In genomic region chr12:81021834-81022233, GRCh38 we compare ENCODE assay signal across 27 cellular contexts. TPM values are rescaled to one million over a fixed set of nuclear protein-coding genes. Genes with fewer than 3 reads are reported as not detected.
DNase-seq lines count a peak whose midpoint lies in the region; ATAC-seq and TF ChIP-seq lines count a peak whose summit lies in the region.
"Had no signal": no experiment of that assay in that cellular context is flagged by ENCODE, and none has a peak within 500 bp of the region (broad histone marks: within the 10 kb centered on the region; RNA-seq: fewer than 3 reads in every experiment).

No MANE protein-coding gene starts in this region.

- peak overlapping the region in 1 of 2 donors; percentile 45 for H3K27ac ChIP-seq in right atrium auricular region
- H3K27ac ChIP-seq: GM23248, SJSA1 had no signal

- H3K36me3 Mint-ChIP-seq in Calu3 (ENCODE audit: insufficient read depth, unreplicated experiment), result no peaks in the 10 kb centered on the region

- H3K27me3 ChIP-seq in right atrium auricular region, result no peaks in the 10 kb centered on the region
- H3K27me3 ChIP-seq: MG63, SJSA1 had no signal

- TF ChIP-seq CTCF in right atrium auricular region (IDR thresholded peaks at IDR 0.05), result no peak
- no peak for TF ChIP-seq CTCF in fibroblast of the aortic adventitia (IDR thresholded peaks at IDR 0.05; ENCODE audit: insufficient read depth, low read length)
- no peak for TF ChIP-seq CTCF in Calu3 (IDR thresholded peaks at IDR 0.05; ENCODE audit: unreplicated experiment)

- no peaks in the 10 kb centered on the region for H3K4me1 Mint-ChIP-seq in Calu3 (ENCODE audit: low read depth, unreplicated experiment)

- no TSS peak for BruUV-seq in Calu3 (replicated peaks; lab: Mats Ljungman, UMichigan)

- H3K9me3 ChIP-seq in right atrium auricular region, result no peaks in the 10 kb centered on the region
- H3K9me3 ChIP-seq: MG63, SJSA1 had no signal

- H3K9me3 Mint-ChIP-seq in Calu3 (ENCODE audit: low read depth, unreplicated experiment), result no peaks in the 10 kb centered on the region

- H3K27me3 Mint-ChIP-seq in Calu3 (ENCODE audit: unreplicated experiment), result no peaks in the 10 kb centered on the region

- ATAC-seq in Right ventricle myocardium inferior, result peak; percentile 52
- ATAC-seq in GM18909 (IDR thresholded peaks at IDR 0.05; ENCODE audit: poor library complexity, unreplicated experiment), result no peak
- ATAC-seq: PC-3 had no signal

- DNase-seq in Right ventricle myocardium inferior (ENCODE audit: missing footprints), result no peak
- no peak for DNase-seq in right atrium auricular region (ENCODE audit: low spot score)
- DNase-seq in brain pericyte (ENCODE audit: low read depth, low spot score), result peak; percentile 55
- peak; percentile 68 for DNase-seq in fibroblast of the aortic adventitia (ENCODE audit: low read depth)
- DNase-seq in stromal cell of bone marrow (ENCODE audit: low read depth), result peak; percentile 52
- no peak for DNase-seq in stimulated activated naive CD4-positive, alpha-beta T cell treated with Interleukin-2 at 50 U/mL for 16 hours (lab: John Stamatoyannopoulos, UW)
- DNase-seq in Calu3, result no peak
- DNase-seq: 8988T; ACHN; DMS153; DND-41; H7; IMR-90; KG1; NCI-H1105 treated with DMSO at 0.1 percent for 48 hours; NCI-H146; NCI-H1930; NCI-H2107; NCI-H446 treated with DMSO at 0.1 percent for 48 hours; NCI-H526; NCI-H82; NK-92 treated with Interleukin-12 subunit alpha and Interleukin-12 subunit beta, amount 100 ng/mL, for 24 hours; PC-3 had no signal

- H3K27ac Mint-ChIP-seq in Calu3 (ENCODE audit: unreplicated experiment), result no peak overlapping the region

- H3K36me3 ChIP-seq in right atrium auricular region, result no peaks in the 10 kb centered on the region
- H3K36me3 ChIP-seq: MG63, SJSA1 had no signal

- H3K4me3 Mint-ChIP-seq in Calu3 (ENCODE audit: low read depth, unreplicated experiment), result no peak overlapping the region

- intact Hi-C loops in Right ventricle myocardium inferior (cut with DNase I) (no loop called here), Calu3 (cut with micrococcal nuclease; ENCODE audit: unreplicated experiment) (no loop called here)

- H3K4me1 ChIP-seq in right atrium auricular region, result peaks cover 0 to 3% of the 10 kb centered on the region in 2 donors
- H3K4me1 ChIP-seq: SJSA1 had no signal

- CTCF ChIA-PET in Calu3 (lab: Charles Lee), result no interaction called here

- H3K4me3 ChIP-seq in right atrium auricular region (no peak overlapping the region), fibroblast of the aortic adventitia (ENCODE audit: low read depth, low read length) (no peak overlapping the region)
- H3K4me3 ChIP-seq: GM23248, MG63, SJSA1 had no signal

RNA-seq across cellular contexts. Expression of gene ACSS3, which starts 56.0 kb away (rescaled TPM):
- 20.4 TPM for total RNA-seq in Right ventricle myocardium inferior
- total RNA-seq in right atrium auricular region, result 10 to 100 TPM; 20.3 to 32.3 TPM
- total RNA-seq in fibroblast of the aortic adventitia (ENCODE audit: low replicate concordance), result 24.5 and 25.3 TPM in 2 replicates
- 0.21 and 0.47 TPM in 2 replicates for total RNA-seq in Calu3 (2022)
- total RNA-seq: PC-3 had no signal

Comparison
In these comparisons a context has a peak if more than half of its experiments do, and no peak if none do; other contexts are left out.
1. DNase-seq: peak in brain pericyte (single experiment), fibroblast of the aortic adventitia (single experiment) and stromal cell of bone marrow (single experiment); none in Right ventricle myocardium inferior (single experiment), right atrium auricular region (single experiment), stimulated activated naive CD4-positive, alpha-beta T cell treated with Interleukin-2 at 50 U/mL for 16 hours (single experiment) and Calu3 (single experiment).
2. RNA of gene ACSS3, which starts 56.0 kb away (total RNA-seq): 20.3 to 32.3 TPM in right atrium auricular region, 24.5 to 25.3 TPM in fibroblast of the aortic adventitia and 20.4 TPM in Right ventricle myocardium inferior (single experiment); 0.21 to 0.47 TPM in Calu3; every median in the first group is over 10 times any median in the second.